ENCODE assay signal across 10 cellular contexts in genomic region chr5:78574157-78574673, GRCh38.
DNase-seq lines count a peak whose midpoint lies in the region; ATAC-seq and TF ChIP-seq lines count a peak whose summit lies in the region.
"Had no signal": no experiment of that assay in that cellular context is flagged by ENCODE, and none has a peak within 500 bp of the region (broad histone marks: within the 10 kb centered on the region; RNA-seq: fewer than 3 reads in every experiment).

No MANE protein-coding gene starts in this region.

- H3K9me3 ChIP-seq in IMR-90 (ENCODE audit: control insufficient read depth, insufficient read depth, low read length), result no peaks in the 10 kb centered on the region
- no peaks in the 10 kb centered on the region for H3K9me3 ChIP-seq in naive thymus-derived CD4-positive, alpha-beta T cell (ENCODE audit: control insufficient read depth in 2 of 3, low read length in 3 of 3)

- no CpG with 5 or more reads among the region's 4 CpGs for WGBS in IMR-90 (ENCODE audit: extremely low coverage in 2 of 2, insufficient read length in 1 of 2), 2 experiments

- no peaks in the 10 kb centered on the region for H3K36me3 Mint-ChIP-seq in naive thymus-derived CD4-positive, alpha-beta T cell
- H3K36me3 Mint-ChIP-seq: activated naive CD8-positive, alpha-beta T cell treated with anti-CD3 and anti-CD28 coated beads for 36 hours had no signal

- no peak overlapping the region for H3K4me3 Mint-ChIP-seq in naive thymus-derived CD4-positive, alpha-beta T cell
- H3K4me3 Mint-ChIP-seq: activated naive CD8-positive, alpha-beta T cell treated with anti-CD3 and anti-CD28 coated beads for 36 hours had no signal

- peaks cover 39 to 56% of the 10 kb centered on the region in 2 experiments for H3K79me1 ChIP-seq in IMR-90 (ENCODE audit: low read depth in 1 of 2, low read length in 2 of 2)

- no peaks in the 10 kb centered on the region for H3K27me3 ChIP-seq in IMR-90 (ENCODE audit: control insufficient read depth, insufficient read depth, low read length)
- H3K27me3 ChIP-seq in dorsolateral prefrontal cortex, result no peaks in the 10 kb centered on the region
- no peaks in the 10 kb centered on the region for H3K27me3 ChIP-seq in naive thymus-derived CD4-positive, alpha-beta T cell (ENCODE audit: control insufficient read depth in 2 of 2, insufficient read depth in 2 of 2, low read length in 2 of 2)

- no peak overlapping the region for H2BK15ac ChIP-seq in IMR-90 (ENCODE audit: low read depth, low read length)

- peaks cover 20% of the 10 kb centered on the region for H3K9me1 ChIP-seq in IMR-90 (ENCODE audit: insufficient read depth, low read length)

- intact Hi-C loops in IMR-90 (cut with micrococcal nuclease) (no loop called here), dorsolateral prefrontal cortex (cut with DNase I) (no loop called here)
- intact Hi-C loops in naive thymus-derived CD4-positive, alpha-beta T cell (cut with micrococcal nuclease), result no loop called here

- peak overlapping the region; percentile 15; the same call in 1 of the 2 replicates for H3K4ac ChIP-seq in IMR-90 (ENCODE audit: low read depth, low read length)

- H3K27me3 Mint-ChIP-seq in naive thymus-derived CD4-positive, alpha-beta T cell, result peaks cover 4 to 9% (median 6%) of the 10 kb centered on the region in 5 donors
- H3K27me3 Mint-ChIP-seq: activated naive CD8-positive, alpha-beta T cell treated with anti-CD3 and anti-CD28 coated beads for 36 hours had no signal

- no peak overlapping the region for H2BK120ac ChIP-seq in IMR-90 (ENCODE audit: low read depth, low read length)

- peaks cover 1% of the 10 kb centered on the region; the same call in 1 of the 2 replicates for H3K36me3 ChIP-seq in IMR-90 (ENCODE audit: control insufficient read depth, insufficient read depth, low read length)
- H3K36me3 ChIP-seq in naive thymus-derived CD4-positive, alpha-beta T cell (ENCODE audit: control insufficient read depth in 2 of 3, insufficient read depth in 3 of 3, low read length in 3 of 3), result no peaks in the 10 kb centered on the region

- H3K18ac ChIP-seq in IMR-90 (ENCODE audit: low read depth, low read length), result 0 out of 2 replicates have a peak overlapping the region, but pooled peaks have one; percentile 51

- no peak overlapping the region for H3K56ac ChIP-seq in IMR-90 (ENCODE audit: extremely low read depth, insufficient read depth, low read length)

- peaks cover 17% of the 10 kb centered on the region for H3K4me1 ChIP-seq in IMR-90 (ENCODE audit: control insufficient read depth, insufficient read depth, low read length)
- no peaks in the 10 kb centered on the region for H3K4me1 ChIP-seq in naive thymus-derived CD4-positive, alpha-beta T cell (ENCODE audit: control insufficient read depth in 2 of 2, insufficient read depth in 2 of 2, low read length in 2 of 2)

- H3K23ac ChIP-seq in IMR-90 (ENCODE audit: low read depth, low read length), result peak overlapping the region; percentile 24; the same call in 1 of the 2 replicates

- H4K20me1 ChIP-seq in IMR-90 (ENCODE audit: insufficient read depth, low read length), result peaks cover 22% of the 10 kb centered on the region; the same call in 1 of the 2 replicates

- peak overlapping the region; percentile 24; the same call in 1 of the 2 replicates for H3K14ac ChIP-seq in IMR-90 (replicated peaks; ENCODE audit: low read depth, low read length)

- no peak overlapping the region for H3K27ac Mint-ChIP-seq in naive thymus-derived CD4-positive, alpha-beta T cell
- H3K27ac Mint-ChIP-seq: activated naive CD8-positive, alpha-beta T cell treated with anti-CD3 and anti-CD28 coated beads for 36 hours had no signal

- H3K27ac ChIP-seq in IMR-90 (ENCODE audit: insufficient read depth, low read length) (no peak overlapping the region), dorsolateral prefrontal cortex (peak overlapping the region in 37 of 59 donors; percentile 2 to 70 (median 42))
- no peak overlapping the region for H3K27ac ChIP-seq in naive thymus-derived CD4-positive, alpha-beta T cell (ENCODE audit: low read depth, low read length)

- CTCF ChIA-PET in IMR-90 (lab: Yijun Ruan, JAX), result no interaction called here
- CTCF ChIA-PET in naive thymus-derived CD4-positive, alpha-beta T cell (lab: Charles Lee), result no interaction called here

- H2AFZ ChIP-seq in IMR-90 (replicated peaks; ENCODE audit: low read length, poor library complexity), result no peak overlapping the region

- no peak for TF ChIP-seq CTCF in IMR-90 (conservative IDR thresholded peaks at IDR 0.05; ENCODE audit: low read depth, low read length)
- no peak for TF ChIP-seq CTCF in dorsolateral prefrontal cortex (IDR thresholded peaks at IDR 0.05 in 54 of 56, conservative IDR thresholded peaks at IDR 0.05 in 2 of 56; ENCODE audit: low read depth in 1 of 56, partially characterized antibody in 56 of 56)

- H3K9me3 Mint-ChIP-seq in naive thymus-derived CD4-positive, alpha-beta T cell, result no peaks in the 10 kb centered on the region
- H3K9me3 Mint-ChIP-seq: activated naive CD8-positive, alpha-beta T cell treated with anti-CD3 and anti-CD28 coated beads for 36 hours had no signal

- H4K91ac ChIP-seq in IMR-90 (ENCODE audit: insufficient read depth, low read depth, low read length), result 0 out of 2 replicates have a peak overlapping the region, but pooled peaks have one; percentile 10

- TF ChIP-seq POLR2A in IMR-90 (IDR thresholded peaks at IDR 0.05; ENCODE audit: low read depth, low read length), result no peak

- ATAC-seq in IMR-90 (ENCODE audit: low read depth) (no peak), GM19324 (IDR thresholded peaks at IDR 0.05; ENCODE audit: low FRiP score, unreplicated experiment) (no peak), GM19397 (IDR thresholded peaks at IDR 0.05; ENCODE audit: unreplicated experiment) (no peak)
- ATAC-seq in naive thymus-derived CD4-positive, alpha-beta T cell, result peak; percentile 40

- H2AK5ac ChIP-seq in IMR-90 (ENCODE audit: low read depth, low read length), result no peak overlapping the region

- no peak overlapping the region for H2BK5ac ChIP-seq in IMR-90 (ENCODE audit: low read depth, low read length, poor library complexity, severe bottlenecking)

- 0 out of 4 replicates have a peak overlapping the region, but pooled peaks of 1 of the 2 experiments have one; percentile 9 for H4K8ac ChIP-seq in IMR-90 (ENCODE audit: low read depth in 2 of 2, low read length in 2 of 2)

- no peak overlapping the region for H2BK20ac ChIP-seq in IMR-90 (ENCODE audit: low read depth, low read length)

- DNase-seq in EH (ENCODE audit: low read depth), result peak; percentile 57
- no peak for DNase-seq in IMR-90
- no peak for DNase-seq in dorsolateral prefrontal cortex
- no peak for DNase-seq in naive thymus-derived CD4-positive, alpha-beta T cell
- no peak for DNase-seq in activated CD4-positive, alpha-beta T cell treated with anti-CD3 and anti-CD28 coated beads for 4 hours
- no peak for DNase-seq in midbrain (lab: John Stamatoyannopoulos, UW)
- DNase-seq: activated naive CD8-positive, alpha-beta T cell treated with anti-CD3 and anti-CD28 coated beads for 36 hours; KBM-7 had no signal

- in situ Hi-C loops in IMR-90 (cut with MboI; ENCODE audit: low sequenced_read_pairs), result no loop called here

- no peak overlapping the region for H3K4me2 ChIP-seq in IMR-90 (ENCODE audit: low read depth, low read length)

- no peak overlapping the region for H3K4me3 ChIP-seq in IMR-90 (ENCODE audit: insufficient read depth, low read depth, low read length)
- H3K4me3 ChIP-seq in dorsolateral prefrontal cortex, result no peak overlapping the region
- no peak overlapping the region for H3K4me3 ChIP-seq in naive thymus-derived CD4-positive, alpha-beta T cell (ENCODE audit: low read length)

- TF ChIP-seq RAD21 in IMR-90 (IDR thresholded peaks at IDR 0.05; ENCODE audit: low read length), result no peak

- H3K9ac ChIP-seq in IMR-90 (ENCODE audit: low read depth, low read length), result no peak overlapping the region

- dilution Hi-C loops in IMR-90 (cut with HindIII; ENCODE audit: low sequenced_read_pairs, unreplicated experiment), result no loop called here

- H2AK9ac ChIP-seq in IMR-90 (replicated peaks; ENCODE audit: low read depth, low read length, poor library complexity), result peak overlapping the region; percentile 15

- POLR2A ChIA-PET in IMR-90 (lab: Charles Lee; ENCODE audit: unreplicated experiment), result no interaction called here
- POLR2A ChIA-PET in naive thymus-derived CD4-positive, alpha-beta T cell (lab: Charles Lee), result interaction anchor here (0.6 kb wide), 1 partner anchor 8 kb away, joined by 3 read pairs; no protein-coding TSS in a partner anchor

- no peaks in the 10 kb centered on the region for H3K4me1 Mint-ChIP-seq in naive thymus-derived CD4-positive, alpha-beta T cell
- H3K4me1 Mint-ChIP-seq: activated naive CD8-positive, alpha-beta T cell treated with anti-CD3 and anti-CD28 coated beads for 36 hours had no signal

- BruUV-seq in IMR-90 (replicated peaks; lab: Mats Ljungman, UMichigan), result no TSS peak

- peak overlapping the region; percentile 9; the same call in 1 of the 2 replicates for H4K5ac ChIP-seq in IMR-90 (ENCODE audit: low read depth, low read length)

TF ChIP-seq in IMR-90, 13 proteins besides CTCF, POLR2A, EP300 and RAD21:
- no peak for TF ChIP-seq ELK1 (IDR thresholded peaks at IDR 0.05; ENCODE audit: borderline replicate concordance, low read depth, low read length)
- TF ChIP-seq MAZ (IDR thresholded peaks at IDR 0.05; ENCODE audit: borderline replicate concordance, low read depth, low read length), result no peak
- peak; percentile 86 for TF ChIP-seq MAFK (IDR thresholded peaks at IDR 0.05; ENCODE audit: low read depth, low read length)

Comparison
In these comparisons a context has a peak if more than half of its experiments do, and no peak if none do; other contexts are left out.
1. H3K27ac ChIP-seq: peak in dorsolateral prefrontal cortex (37 of 59); none in IMR-90 (single experiment) and naive thymus-derived CD4-positive, alpha-beta T cell (single experiment).